Comparison of ENCODE assay signal across 22 cellular contexts in the genomic region with DNA sequence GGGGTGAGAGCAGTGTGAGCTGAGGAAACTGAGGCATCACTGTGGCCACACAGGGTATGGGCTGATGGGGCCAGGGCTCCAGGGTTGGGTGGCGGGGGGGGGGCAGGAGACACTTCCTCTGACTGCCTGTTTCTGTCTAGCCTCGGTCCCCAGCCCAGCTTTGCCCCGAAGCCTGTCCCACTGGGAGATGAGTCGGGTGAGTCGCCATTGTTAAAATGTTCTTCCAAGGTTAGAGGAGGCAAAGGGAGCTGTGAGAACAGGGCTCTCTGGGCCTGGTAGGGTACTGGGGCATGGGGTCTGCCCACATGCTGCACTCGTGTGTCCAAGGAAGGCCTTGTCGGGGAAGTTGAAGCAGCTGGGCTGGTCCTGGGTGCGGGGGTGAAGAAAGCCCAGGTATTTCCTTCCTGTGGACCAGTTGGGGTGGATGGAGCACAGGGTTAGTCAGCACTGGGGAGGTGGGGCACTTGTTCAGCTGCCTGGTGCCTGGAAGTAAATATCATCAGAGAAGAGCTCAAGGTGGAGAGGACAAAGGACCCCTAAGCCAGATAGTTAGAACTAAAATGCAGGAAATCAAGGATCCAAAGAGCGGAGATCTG. TPM values are rescaled to one million over a fixed set of nuclear protein-coding genes. Genes with fewer than 3 reads are reported as not detected.
A peak's percentile ranks its signal among the peaks of the same experiment; 100 is the strongest.
DNase-seq lines count a peak whose midpoint lies in the region; ATAC-seq, FAIRE-seq and TF ChIP-seq lines count a peak whose summit lies in the region.
"Had no signal": no experiment of that assay in that cellular context is flagged by ENCODE, and none has a peak within 500 bp of the region (broad histone marks: within the 10 kb centered on the region; RNA-seq: fewer than 3 reads in every experiment).

No MANE protein-coding gene starts in this region.

- H3K27ac ChIP-seq in epithelial cell of prostate = peak overlapping the region; percentile 15
- H3K27ac ChIP-seq: A549 had no signal

- peaks cover 13% of the 10 kb centered on the region for H3K36me3 Mint-ChIP-seq in activated naive CD8-positive, alpha-beta T cell treated with anti-CD3 and anti-CD28 coated beads, Interleukin-2, amount 10 ng/mL, durations not matched to agents 7 days and 5 days
- H3K36me3 Mint-ChIP-seq in activated naive CD8-positive, alpha-beta T cell treated with anti-CD3 and anti-CD28 coated beads for 36 hours = no peaks in the 10 kb centered on the region
- peaks cover 36% of the 10 kb centered on the region for H3K36me3 Mint-ChIP-seq in activated T-helper 17 cell treated with anti-CD3 and anti-CD28 coated beads, Interleukin-2, amount 50 U/mL, for 72 hours (ENCODE audit: low read depth)
- peaks cover 34% of the 10 kb centered on the region for H3K36me3 Mint-ChIP-seq in stimulated activated effector memory CD8-positive, alpha-beta T cell treated with anti-CD3 and anti-CD28 coated beads, Interleukin-12 subunit alpha, Interleukin-12 subunit beta, amount 100 ng/mL, for 72 hours

- no peak for ATAC-seq in activated naive CD8-positive, alpha-beta T cell treated with anti-CD3 and anti-CD28 coated beads, Interleukin-2, amount 10 ng/mL, durations not matched to agents 7 days and 5 days (ENCODE audit: low read depth)
- ATAC-seq in activated T-helper 17 cell treated with anti-CD3 and anti-CD28 coated beads, Interleukin-2, amount 50 U/mL, for 72 hours (replicated peaks) = no peak
- ATAC-seq in stimulated activated effector memory CD8-positive, alpha-beta T cell treated with anti-CD3 and anti-CD28 coated beads, Interleukin-12 subunit alpha, Interleukin-12 subunit beta, amount 100 ng/mL, for 72 hours = no peak
- ATAC-seq: A549 had no signal

- H3K27ac Mint-ChIP-seq in activated naive CD8-positive, alpha-beta T cell treated with anti-CD3 and anti-CD28 coated beads, Interleukin-2, amount 10 ng/mL, durations not matched to agents 7 days and 5 days = peak overlapping the region; percentile 11
- H3K27ac Mint-ChIP-seq in activated naive CD8-positive, alpha-beta T cell treated with anti-CD3 and anti-CD28 coated beads for 36 hours = no peak overlapping the region
- H3K27ac Mint-ChIP-seq in activated T-helper 17 cell treated with anti-CD3 and anti-CD28 coated beads, Interleukin-2, amount 50 U/mL, for 72 hours = peak overlapping the region; percentile 75
- H3K27ac Mint-ChIP-seq in stimulated activated effector memory CD8-positive, alpha-beta T cell treated with anti-CD3 and anti-CD28 coated beads, Interleukin-12 subunit alpha, Interleukin-12 subunit beta, amount 100 ng/mL, for 72 hours = peak overlapping the region; percentile 49
- H3K27ac Mint-ChIP-seq: HFFc6 had no signal

- no peaks in the 10 kb centered on the region for H3K27me3 Mint-ChIP-seq in activated naive CD8-positive, alpha-beta T cell treated with anti-CD3 and anti-CD28 coated beads, Interleukin-2, amount 10 ng/mL, durations not matched to agents 7 days and 5 days
- H3K27me3 Mint-ChIP-seq in activated naive CD8-positive, alpha-beta T cell treated with anti-CD3 and anti-CD28 coated beads for 36 hours = no peaks in the 10 kb centered on the region
- H3K27me3 Mint-ChIP-seq in activated T-helper 17 cell treated with anti-CD3 and anti-CD28 coated beads, Interleukin-2, amount 50 U/mL, for 72 hours = no peaks in the 10 kb centered on the region

- POLR2A ChIA-PET in activated naive CD8-positive, alpha-beta T cell treated with anti-CD3 and anti-CD28 coated beads, Interleukin-2, amount 10 ng/mL, durations not matched to agents 7 days and 5 days (lab: Charles Lee) = no interaction called here

- no peak for DNase-seq in activated naive CD8-positive, alpha-beta T cell treated with anti-CD3 and anti-CD28 coated beads, Interleukin-2, amount 10 ng/mL, durations not matched to agents 7 days and 5 days
- DNase-seq in activated naive CD8-positive, alpha-beta T cell treated with anti-CD3 and anti-CD28 coated beads for 36 hours = no peak
- DNase-seq in epithelial cell of prostate (ENCODE audit: low read depth, low spot score) (no peak), medulla oblongata (ENCODE audit: extremely low spot score) (no peak), islet precursor cell (no peak), GM12892 (ENCODE audit: insufficient read length) (no peak)
- DNase-seq in stimulated activated effector memory CD8-positive, alpha-beta T cell treated with anti-CD3 and anti-CD28 coated beads, Interleukin-12 subunit alpha, Interleukin-12 subunit beta, amount 100 ng/mL, for 72 hours (ENCODE audit: low spot score in 2 of 2) = no peak
- DNase-seq: BE2C, EL, GF-D8, HFFc6, Karpas-422, NCI-H1417 treated with DMSO at 0.1 percent for 48 hours, NCI-H187, NCI-H446 treated with DMSO at 0.1 percent for 48 hours, NCI-H526 treated with DMSO at 0.1 percent for 48 hours, OCI-M1, SHP77 had no signal

- no peaks in the 10 kb centered on the region for H3K9me3 Mint-ChIP-seq in activated naive CD8-positive, alpha-beta T cell treated with anti-CD3 and anti-CD28 coated beads, Interleukin-2, amount 10 ng/mL, durations not matched to agents 7 days and 5 days
- H3K9me3 Mint-ChIP-seq in activated naive CD8-positive, alpha-beta T cell treated with anti-CD3 and anti-CD28 coated beads for 36 hours = no peaks in the 10 kb centered on the region
- no peaks in the 10 kb centered on the region for H3K9me3 Mint-ChIP-seq in activated T-helper 17 cell treated with anti-CD3 and anti-CD28 coated beads, Interleukin-2, amount 50 U/mL, for 72 hours
- H3K9me3 Mint-ChIP-seq in stimulated activated effector memory CD8-positive, alpha-beta T cell treated with anti-CD3 and anti-CD28 coated beads, Interleukin-12 subunit alpha, Interleukin-12 subunit beta, amount 100 ng/mL, for 72 hours = no peaks in the 10 kb centered on the region
- H3K9me3 Mint-ChIP-seq: HFFc6 had no signal

- no peak for TF ChIP-seq POLR2A in GM12892 (IDR thresholded peaks at IDR 0.05; ENCODE audit: low read depth, low read length)

- H3K4me1 Mint-ChIP-seq in activated naive CD8-positive, alpha-beta T cell treated with anti-CD3 and anti-CD28 coated beads, Interleukin-2, amount 10 ng/mL, durations not matched to agents 7 days and 5 days = no peaks in the 10 kb centered on the region
- H3K4me1 Mint-ChIP-seq in activated naive CD8-positive, alpha-beta T cell treated with anti-CD3 and anti-CD28 coated beads for 36 hours = no peaks in the 10 kb centered on the region
- no peaks in the 10 kb centered on the region for H3K4me1 Mint-ChIP-seq in activated T-helper 17 cell treated with anti-CD3 and anti-CD28 coated beads, Interleukin-2, amount 50 U/mL, for 72 hours
- no peaks in the 10 kb centered on the region for H3K4me1 Mint-ChIP-seq in stimulated activated effector memory CD8-positive, alpha-beta T cell treated with anti-CD3 and anti-CD28 coated beads, Interleukin-12 subunit alpha, Interleukin-12 subunit beta, amount 100 ng/mL, for 72 hours

- no peak overlapping the region for H3K4me3 Mint-ChIP-seq in activated naive CD8-positive, alpha-beta T cell treated with anti-CD3 and anti-CD28 coated beads, Interleukin-2, amount 10 ng/mL, durations not matched to agents 7 days and 5 days
- no peak overlapping the region for H3K4me3 Mint-ChIP-seq in activated naive CD8-positive, alpha-beta T cell treated with anti-CD3 and anti-CD28 coated beads for 36 hours
- H3K4me3 Mint-ChIP-seq in activated T-helper 17 cell treated with anti-CD3 and anti-CD28 coated beads, Interleukin-2, amount 50 U/mL, for 72 hours = no peak overlapping the region
- H3K4me3 Mint-ChIP-seq in stimulated activated effector memory CD8-positive, alpha-beta T cell treated with anti-CD3 and anti-CD28 coated beads, Interleukin-12 subunit alpha, Interleukin-12 subunit beta, amount 100 ng/mL, for 72 hours = no peak overlapping the region
- H3K4me3 Mint-ChIP-seq: HFFc6 had no signal

- no peak for FAIRE-seq in GM12892 (lab: Jason Lieb, UNC)
- FAIRE-seq: A549, H54, RCC 7860 had no signal

RNA-seq across cellular contexts. Expression of a gene that starts 8.3 kb away (rescaled TPM):
- total RNA-seq in activated naive CD8-positive, alpha-beta T cell treated with anti-CD3 and anti-CD28 coated beads, Interleukin-2, amount 10 ng/mL, durations not matched to agents 7 days and 5 days = 10 to 100 TPM; 33.8 to 54.3 TPM
- total RNA-seq in activated naive CD8-positive, alpha-beta T cell treated with anti-CD3 and anti-CD28 coated beads for 36 hours = 10 to 100 TPM in 1 of 2 experiments, 1 to 10 TPM in 1; 9.4 to 10.9 TPM
- 10 to 100 TPM; 12.0 to 16.6 TPM for total RNA-seq in activated T-helper 17 cell treated with anti-CD3 and anti-CD28 coated beads, Interleukin-2, amount 50 U/mL, for 72 hours
- 6.0 TPM for polyA plus RNA-seq in GM12892 (2012; ENCODE audit: missing spikeins)

RNA-seq across cellular contexts. Expression of a gene that starts 19.1 kb away (rescaled TPM):
- 10 to 100 TPM; 21.5 to 26.0 TPM for total RNA-seq in activated naive CD8-positive, alpha-beta T cell treated with anti-CD3 and anti-CD28 coated beads, Interleukin-2, amount 10 ng/mL, durations not matched to agents 7 days and 5 days
- 1 to 10 TPM; 2.1 to 2.2 TPM for total RNA-seq in activated naive CD8-positive, alpha-beta T cell treated with anti-CD3 and anti-CD28 coated beads for 36 hours
- total RNA-seq in activated T-helper 17 cell treated with anti-CD3 and anti-CD28 coated beads, Interleukin-2, amount 50 U/mL, for 72 hours = 1 to 10 TPM; 2.7 to 8.3 TPM
- polyA plus RNA-seq in GM12892 (2012; ENCODE audit: missing spikeins) = 2.6 TPM

RNA-seq across cellular contexts. Expression of a gene that starts 45.3 kb away (rescaled TPM):
- 10 to 100 TPM; 32.0 to 36.6 TPM for total RNA-seq in activated naive CD8-positive, alpha-beta T cell treated with anti-CD3 and anti-CD28 coated beads, Interleukin-2, amount 10 ng/mL, durations not matched to agents 7 days and 5 days
- 10 to 100 TPM; 13.2 to 14.2 TPM for total RNA-seq in activated naive CD8-positive, alpha-beta T cell treated with anti-CD3 and anti-CD28 coated beads for 36 hours
- total RNA-seq in activated T-helper 17 cell treated with anti-CD3 and anti-CD28 coated beads, Interleukin-2, amount 50 U/mL, for 72 hours = 10 to 100 TPM; 33.7 to 45.5 TPM
- 9.1 TPM for polyA plus RNA-seq in GM12892 (2012; ENCODE audit: missing spikeins)
